In genomic region chr6:30748851-30749540, GRCh38 we compare ENCODE assay signal across 1 cellular context.
TF ChIP-seq lines count a peak whose summit lies in the region.

No MANE protein-coding gene starts in this region.

TF ChIP-seq in HepG2, 621 proteins besides CTCF, POLR2A, EP300 and RAD21 (continued from another document and continues in another):
- TF ChIP-seq BCLAF1 (IDR thresholded peaks at IDR 0.05) = no peak
- TF ChIP-seq CREB1 (IDR thresholded peaks at IDR 0.05) = no peak
- no peak for TF ChIP-seq CREB1 (CRISPR knock-in tag; IDR thresholded peaks at IDR 0.05)
- TF ChIP-seq GMEB2 (CRISPR knock-in tag; IDR thresholded peaks at IDR 0.05; ENCODE audit: low read depth) = no peak
- TF ChIP-seq CEBPG (CRISPR knock-in tag; IDR thresholded peaks at IDR 0.05) = peak; percentile 28; the same call in 1 of the 2 replicates
- TF ChIP-seq HINFP (CRISPR knock-in tag; IDR thresholded peaks at IDR 0.05; ENCODE audit: low read depth) = no peak
- peak; percentile 25 for TF ChIP-seq KLF6 (CRISPR knock-in tag; IDR thresholded peaks at IDR 0.05)
- TF ChIP-seq ZNF83 (CRISPR knock-in tag; IDR thresholded peaks at IDR 0.05; ENCODE audit: borderline replicate concordance) = no peak
- TF ChIP-seq SIN3A (IDR thresholded peaks at IDR 0.05; ENCODE audit: borderline replicate concordance, low read depth, low read length) = no peak
- 0 out of 2 replicates have a peak, but pooled peaks have one; percentile 42 for TF ChIP-seq ZNF337 (CRISPR knock-in tag; IDR thresholded peaks at IDR 0.05; ENCODE audit: borderline replicate concordance, low read depth)
- TF ChIP-seq PHB2 (IDR thresholded peaks at IDR 0.05; ENCODE audit: partially characterized antibody) = no peak
- TF ChIP-seq ARID2 (CRISPR knock-in tag; IDR thresholded peaks at IDR 0.05; ENCODE audit: borderline replicate concordance) = no peak
- TF ChIP-seq HNRNPL (IDR thresholded peaks at IDR 0.05; ENCODE audit: low read depth, low read length) = 0 out of 2 replicates have a peak, but pooled peaks have one; percentile 49
- peak; percentile 15; the same call in 1 of the 2 replicates for TF ChIP-seq GATAD2A (CRISPR knock-in tag; IDR thresholded peaks at IDR 0.05)
- no peak for TF ChIP-seq CENPT (CRISPR knock-in tag; IDR thresholded peaks at IDR 0.05; ENCODE audit: low read depth)
- TF ChIP-seq ZNF619 (CRISPR knock-in tag; IDR thresholded peaks at IDR 0.05) = peak; percentile 52; the same call in 1 of the 2 replicates
- 0 out of 2 replicates have a peak, but pooled peaks have one; percentile 53 for TF ChIP-seq ZNF773 (CRISPR knock-in tag; IDR thresholded peaks at IDR 0.05; ENCODE audit: borderline replicate concordance)
- no peak for TF ChIP-seq JUNB (CRISPR knock-in tag; IDR thresholded peaks at IDR 0.05; ENCODE audit: borderline replicate concordance)
- peak; percentile 75 for TF ChIP-seq SNAI1 (CRISPR knock-in tag; IDR thresholded peaks at IDR 0.05; ENCODE audit: borderline replicate concordance)
- TF ChIP-seq THAP11 (CRISPR knock-in tag; IDR thresholded peaks at IDR 0.05) = no peak
- TF ChIP-seq ZNF674 (CRISPR knock-in tag; IDR thresholded peaks at IDR 0.05; ENCODE audit: low read depth) = no peak
- TF ChIP-seq NFIB (CRISPR knock-in tag; IDR thresholded peaks at IDR 0.05; ENCODE audit: borderline replicate concordance) = no peak
- no peak for TF ChIP-seq NR2F1 (CRISPR knock-in tag; IDR thresholded peaks at IDR 0.05)
- TF ChIP-seq MED8 (CRISPR knock-in tag; IDR thresholded peaks at IDR 0.05; ENCODE audit: insufficient replicate concordance) = no peak
- TF ChIP-seq ZNF879 (CRISPR knock-in tag; IDR thresholded peaks at IDR 0.05) = 0 out of 2 replicates have a peak, but pooled peaks have one; percentile 79
- no peak for TF ChIP-seq CHD4 (IDR thresholded peaks at IDR 0.05; ENCODE audit: borderline replicate concordance, low read length)
- TF ChIP-seq SNAPC2 (CRISPR knock-in tag; IDR thresholded peaks at IDR 0.05) = no peak; the same call in 1 of the 2 replicates
- TF ChIP-seq ZNF180 (CRISPR knock-in tag; IDR thresholded peaks at IDR 0.05; ENCODE audit: borderline replicate concordance, low read depth) = no peak
- no peak; the same call in none of the 2 replicates for TF ChIP-seq SAP130 (CRISPR knock-in tag; IDR thresholded peaks at IDR 0.05; ENCODE audit: low read depth)
- 0 out of 2 replicates have a peak, but pooled peaks have one; percentile 32 for TF ChIP-seq ARHGAP35 (CRISPR knock-in tag; IDR thresholded peaks at IDR 0.05; ENCODE audit: borderline replicate concordance)
- TF ChIP-seq CHCHD3 (CRISPR knock-in tag; IDR thresholded peaks at IDR 0.05) = no peak
- no peak for TF ChIP-seq ZSCAN12 (CRISPR knock-in tag; IDR thresholded peaks at IDR 0.05)
- peak; percentile 50; the same call in 1 of the 2 replicates for TF ChIP-seq ZNF430 (CRISPR knock-in tag; IDR thresholded peaks at IDR 0.05)
- TF ChIP-seq GABPA (IDR thresholded peaks at IDR 0.05; ENCODE audit: low read depth, low read length) = no peak
- TF ChIP-seq GABPA (CRISPR knock-in tag; IDR thresholded peaks at IDR 0.05; ENCODE audit: low read depth) = no peak
- TF ChIP-seq JUN (CRISPR knock-in tag; IDR thresholded peaks at IDR 0.05) = no peak
- TF ChIP-seq NR1H2 (CRISPR knock-in tag; IDR thresholded peaks at IDR 0.05; ENCODE audit: borderline replicate concordance, low read depth) = no peak
- TF ChIP-seq KLF9 (CRISPR knock-in tag; IDR thresholded peaks at IDR 0.05; ENCODE audit: low read depth) = no peak
- TF ChIP-seq ZNF576 (CRISPR knock-in tag; IDR thresholded peaks at IDR 0.05) = no peak
- no peak for TF ChIP-seq ETV6 (CRISPR knock-in tag; conservative IDR thresholded peaks at IDR 0.05)
- TF ChIP-seq CCAR2 (optimal IDR thresholded peaks at IDR 0.05; ENCODE audit: low read depth, low read length) = no peak
- TF ChIP-seq ZNF569 (CRISPR knock-in tag; IDR thresholded peaks at IDR 0.05; ENCODE audit: borderline replicate concordance) = no peak
- no peak; the same call in 1 of the 2 replicates for TF ChIP-seq ESRRA (CRISPR knock-in tag; IDR thresholded peaks at IDR 0.05; ENCODE audit: low read depth)
- TF ChIP-seq E2F5 (CRISPR knock-in tag; conservative IDR thresholded peaks at IDR 0.05) = no peak
- no peak for TF ChIP-seq CHD2 (IDR thresholded peaks at IDR 0.05; ENCODE audit: low read depth, low read length)
- TF ChIP-seq SOX13 (IDR thresholded peaks at IDR 0.05) = no peak
- peak in 1 of 2 experiments; percentile 38; a peak in 2 of 4 replicates for TF ChIP-seq SOX13 (CRISPR knock-in tag; conservative IDR thresholded peaks at IDR 0.05 in 1 of 2, IDR thresholded peaks at IDR 0.05 in 1 of 2)
- TF ChIP-seq SRF (IDR thresholded peaks at IDR 0.05; ENCODE audit: low read depth, low read length) = no peak
- no peak for TF ChIP-seq ZNF577 (CRISPR knock-in tag; IDR thresholded peaks at IDR 0.05; ENCODE audit: borderline replicate concordance, low read depth)
- no peak for TF ChIP-seq ZBTB39 (CRISPR knock-in tag; IDR thresholded peaks at IDR 0.05)
- no peak for TF ChIP-seq ZNF335 (CRISPR knock-in tag; IDR thresholded peaks at IDR 0.05)
- TF ChIP-seq IKZF1 (IDR thresholded peaks at IDR 0.05) = no peak
- TF ChIP-seq TARDBP (CRISPR knock-in tag; IDR thresholded peaks at IDR 0.05) = no peak; the same call in 1 of the 2 replicates
- peak; percentile 26; the same call in 1 of the 2 replicates for TF ChIP-seq ZGPAT (CRISPR knock-in tag; IDR thresholded peaks at IDR 0.05)
- no peak for TF ChIP-seq REPIN1 (CRISPR knock-in tag; IDR thresholded peaks at IDR 0.05; ENCODE audit: borderline replicate concordance, low read depth)
- no peak for TF ChIP-seq TOE1 (CRISPR knock-in tag; IDR thresholded peaks at IDR 0.05)
- peak; percentile 37; the same call in 1 of the 2 replicates for TF ChIP-seq ZNF839 (CRISPR knock-in tag; IDR thresholded peaks at IDR 0.05; ENCODE audit: borderline replicate concordance)
- TF ChIP-seq ZSCAN29 (CRISPR knock-in tag; conservative IDR thresholded peaks at IDR 0.05) = peak; percentile 38
- no peak for TF ChIP-seq MAFF (IDR thresholded peaks at IDR 0.05; ENCODE audit: low read depth, low read length)
- peak; percentile 19; the same call in 1 of the 2 replicates for TF ChIP-seq ZKSCAN8 (CRISPR knock-in tag; IDR thresholded peaks at IDR 0.05; ENCODE audit: borderline replicate concordance)
- TF ChIP-seq ZBTB21 (CRISPR knock-in tag; IDR thresholded peaks at IDR 0.05) = 0 out of 2 replicates have a peak, but pooled peaks have one; percentile 4
- TF ChIP-seq TEAD3 (CRISPR knock-in tag; optimal IDR thresholded peaks at IDR 0.05; ENCODE audit: borderline replicate concordance) = peak; percentile 86
- TF ChIP-seq FIP1L1 (IDR thresholded peaks at IDR 0.05; ENCODE audit: borderline replicate concordance, insufficient read depth, low read depth, low read length) = no peak
- no peak for TF ChIP-seq PCBP1 (IDR thresholded peaks at IDR 0.05; ENCODE audit: borderline replicate concordance, low read depth, low read length)
- TF ChIP-seq ZNF703 (CRISPR knock-in tag; IDR thresholded peaks at IDR 0.05; ENCODE audit: borderline replicate concordance) = no peak
- no peak for TF ChIP-seq EEA1 (CRISPR knock-in tag; IDR thresholded peaks at IDR 0.05; ENCODE audit: borderline replicate concordance)
- TF ChIP-seq BHLHE40 (IDR thresholded peaks at IDR 0.05; ENCODE audit: low read length) = no peak
- TF ChIP-seq KLF16 (CRISPR knock-in tag; IDR thresholded peaks at IDR 0.05) = peak in 1 of 2 experiments; percentile 60; a peak in 1 of 4 replicates
- TF ChIP-seq CBX2 (IDR thresholded peaks at IDR 0.05; ENCODE audit: low read depth, low read length) = no peak
- no peak for TF ChIP-seq CBX2 (CRISPR knock-in tag; IDR thresholded peaks at IDR 0.05; ENCODE audit: low read depth)
- TF ChIP-seq ZNF792 (CRISPR knock-in tag; IDR thresholded peaks at IDR 0.05) = peak; percentile 78
- peak; percentile 15; the same call in 1 of the 2 replicates for TF ChIP-seq HMG20A (CRISPR knock-in tag; IDR thresholded peaks at IDR 0.05; ENCODE audit: borderline replicate concordance)
- peak; percentile 77 for TF ChIP-seq HNRNPK (IDR thresholded peaks at IDR 0.05; ENCODE audit: low read depth, low read length, poor library complexity, severe bottlenecking)
- no peak for TF ChIP-seq ZBTB20 (CRISPR knock-in tag; IDR thresholded peaks at IDR 0.05; ENCODE audit: borderline replicate concordance, low read depth)
